20 cellular contexts compared by ENCODE assay signal in the genomic region with DNA sequence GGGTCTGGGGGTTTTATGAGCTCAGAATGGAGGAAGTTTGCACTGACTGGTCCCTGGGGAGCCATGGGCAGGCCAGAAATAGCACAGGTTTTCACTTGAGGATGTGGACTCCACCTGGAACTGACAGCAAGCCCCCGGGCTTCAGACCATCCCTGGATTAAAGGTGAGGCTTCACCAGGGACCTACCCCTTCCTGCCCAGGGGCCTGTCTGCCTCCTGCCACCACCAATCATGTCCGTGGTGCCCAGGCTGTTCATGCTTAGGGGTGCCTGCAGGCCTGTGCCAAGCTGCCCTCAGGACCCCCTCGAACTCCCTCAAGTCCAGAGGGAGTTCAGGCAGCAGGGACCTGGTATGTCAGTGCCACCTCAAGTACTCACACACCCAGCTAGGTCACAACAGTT.
DNase-seq lines count a peak whose midpoint lies in the region; ATAC-seq, FAIRE-seq and TF ChIP-seq lines count a peak whose summit lies in the region.
"Had no signal": no experiment of that assay in that cellular context is flagged by ENCODE, and none has a peak within 500 bp of the region (broad histone marks: within the 10 kb centered on the region; RNA-seq: fewer than 3 reads in every experiment).

No MANE protein-coding gene starts in this region.

- H3K27me3 ChIP-seq in H1 (replicated peaks in 1 of 4; ENCODE audit: control insufficient read depth in 3 of 4, extremely low read depth in 1 of 4, insufficient read depth in 3 of 4, low read length in 3 of 4) = no peaks in the 10 kb centered on the region
- H3K27me3 ChIP-seq in upper lobe of right lung = no peaks in the 10 kb centered on the region

- intact Hi-C loops in Right ventricle myocardium inferior (cut with DNase I) = no loop called here
- intact Hi-C loops in cardiac septum (cut with DNase I) = no loop called here
- intact Hi-C loops in upper lobe of right lung (cut with DNase I) = no loop called here

- H2AFZ ChIP-seq in H1 (ENCODE audit: low read length) = peak overlapping the region; percentile 15; the same call in 1 of the 2 replicates

- no peak overlapping the region for H4K5ac ChIP-seq in H1 (ENCODE audit: insufficient read length, low read depth, low read length)

- no peak overlapping the region for H3K56ac ChIP-seq in H1 (replicated peaks; ENCODE audit: insufficient read length, low read depth, low read length)

- no peak overlapping the region for H3K14ac ChIP-seq in H1 (ENCODE audit: insufficient read length)

- H3K4me1 ChIP-seq in H1 (replicated peaks in 1 of 4; ENCODE audit: control insufficient read depth in 3 of 4, insufficient read depth in 4 of 4, low read length in 3 of 4) (no peaks in the 10 kb centered on the region), upper lobe of right lung (no peaks in the 10 kb centered on the region)

- H4K91ac ChIP-seq in H1 (replicated peaks; ENCODE audit: insufficient read length, low read length) = no peak overlapping the region

- CTCF ChIA-PET in H1 (lab: Charles Lee; ENCODE audit: partially characterized antibody) = interaction anchor here (0.6 to 1.3 kb wide), 3 partner anchors 25 to 398 kb away, joined by 3 to 4 read pairs (median 3); no protein-coding TSS in a partner anchor

- H3K4me2 ChIP-seq in H1 (ENCODE audit: insufficient read depth in 1 of 2, low read depth in 2 of 2, low read length in 2 of 2) = no peak overlapping the region

- no peak overlapping the region for H3K9ac ChIP-seq in H1 (replicated peaks in 1 of 4; ENCODE audit: extremely low read depth in 1 of 4, low read depth in 3 of 4, low read length in 3 of 4)

- TF ChIP-seq EP300 in H1 (IDR thresholded peaks at IDR 0.05; ENCODE audit: borderline replicate concordance in 1 of 2, low read depth in 2 of 2, low read length in 2 of 2) = no peak

- H2BK12ac ChIP-seq in H1 (ENCODE audit: low read depth, low read length) = no peak overlapping the region

- peak overlapping the region; percentile 14; the same call in 1 of the 2 replicates for H4K8ac ChIP-seq in H1 (ENCODE audit: extremely low read depth, insufficient read depth, low read length)

- no peak overlapping the region for H2BK120ac ChIP-seq in H1 (replicated peaks; ENCODE audit: low read depth, low read length)

- no peak for TF ChIP-seq RAD21 in H1 (IDR thresholded peaks at IDR 0.05 in 1 of 2, conservative IDR thresholded peaks at IDR 0.05 in 1 of 2; ENCODE audit: low read depth in 2 of 2, low read length in 2 of 2)

- H3K4me3 Mint-ChIP-seq in nephron progenitor cell = no peak overlapping the region
- H3K4me3 Mint-ChIP-seq: CD4-positive, alpha-beta memory T cell had no signal

- peaks cover 8% of the 10 kb centered on the region for H3K27me3 Mint-ChIP-seq in nephron progenitor cell (ENCODE audit: low read depth, poor library complexity)
- H3K27me3 Mint-ChIP-seq: CD4-positive, alpha-beta memory T cell had no signal

- H3K27ac ChIP-seq in H1 (ENCODE audit: low read depth, low read length) = no peak overlapping the region
- no peak overlapping the region for H3K27ac ChIP-seq in upper lobe of right lung

- no peak for FAIRE-seq in H1 (lab: Jason Lieb, UNC)
- FAIRE-seq: GM12891, GM18507 had no signal

- no peak overlapping the region for H2BK20ac ChIP-seq in H1 (ENCODE audit: low read length)

- H3K9me3 ChIP-seq in H1 (ENCODE audit: insufficient read depth in 2 of 2, low read depth in 1 of 2, low read length in 1 of 2) (no peaks in the 10 kb centered on the region), upper lobe of right lung (no peaks in the 10 kb centered on the region)

- DNase-seq in Right ventricle myocardium inferior (ENCODE audit: missing footprints) = peak; percentile 45
- no peak for DNase-seq in cardiac septum (ENCODE audit: low spot score)
- DNase-seq in H1 (ENCODE audit: low read depth in 1 of 2, low spot score in 2 of 2) = no peak
- DNase-seq in nephron progenitor cell = peak; percentile 15
- no peak for DNase-seq in upper lobe of right lung
- no peak for DNase-seq in NCI-H2171 (lab: John Stamatoyannopoulos, UW)
- DNase-seq in effector CD8-positive, alpha-beta T cell (lab: John Stamatoyannopoulos, UW) = no peak
- no peak for DNase-seq in activated CD4-positive, alpha-beta T cell treated with anti-CD3 and anti-CD28 coated beads, Interleukin-2, amount 50 U/mL, for 48 hours
- DNase-seq: C1 segment of cervical spinal cord; Calu3; CD4-positive, alpha-beta memory T cell; COR-L47; DMS79; EL; GDM1; GOT3; H7; HCEC 1CT had no signal

- ATAC-seq in Right ventricle myocardium inferior = no peak
- peak; percentile 27 for ATAC-seq in upper lobe of right lung

- 97% methylated on average over 3 of the region's 3 CpGs; no CpG with 5 or more reads in 1 of the 2 experiments for WGBS in H1 (ENCODE audit: extremely low coverage in 1 of 2, insufficient coverage in 1 of 2, insufficient read length in 1 of 2, insufficient replicate concordance in 2 of 2, low coverage in 1 of 2, low lambda C conversion rate in 2 of 2, missing lambda C conversion rate in 1 of 2), 2 experiments

- H3K4me1 Mint-ChIP-seq in nephron progenitor cell = peaks cover 9% of the 10 kb centered on the region
- H3K4me1 Mint-ChIP-seq: CD4-positive, alpha-beta memory T cell had no signal

- H3K4ac ChIP-seq in H1 (replicated peaks; ENCODE audit: insufficient read length, low read depth, low read length) = no peak overlapping the region

- no peak overlapping the region for H2AK5ac ChIP-seq in H1 (ENCODE audit: low read depth, low read length)

- no peaks in the 10 kb centered on the region for H3K23me2 ChIP-seq in H1 (ENCODE audit: low read depth, low read length)

- no peak overlapping the region for H3K18ac ChIP-seq in H1 (ENCODE audit: extremely low read depth, low read length)

- H3K36me3 ChIP-seq in H1 (ENCODE audit: control insufficient read depth in 2 of 4, insufficient read depth in 4 of 4, low read length in 3 of 4) (no peaks in the 10 kb centered on the region), upper lobe of right lung (no peaks in the 10 kb centered on the region)

- no peaks in the 10 kb centered on the region for H4K20me1 ChIP-seq in H1 (replicated peaks in 1 of 2; ENCODE audit: control insufficient read depth in 1 of 2, insufficient read depth in 2 of 2, low read length in 2 of 2)

- H2BK15ac ChIP-seq in H1 (ENCODE audit: low read length) = no peak overlapping the region

- POLR2A ChIA-PET in H1 (lab: Charles Lee; ENCODE audit: partially characterized antibody) = no interaction called here

- H3K79me2 ChIP-seq in H1 (ENCODE audit: control insufficient read depth in 1 of 2, insufficient read depth in 2 of 2, low read length in 2 of 2) = no peaks in the 10 kb centered on the region

- TF ChIP-seq CTCF in H1 (IDR thresholded peaks at IDR 0.05; ENCODE audit: control extremely low read depth in 1 of 3, insufficient read depth in 1 of 3, low read depth in 1 of 3, low read length in 3 of 3) = no peak
- no peak for TF ChIP-seq CTCF in nephron progenitor cell (IDR thresholded peaks at IDR 0.05)
- TF ChIP-seq CTCF in upper lobe of right lung (IDR thresholded peaks at IDR 0.05) = no peak

- H3K23ac ChIP-seq in H1 (ENCODE audit: insufficient read length) = no peak overlapping the region

- no peaks in the 10 kb centered on the region for H3K36me3 Mint-ChIP-seq in nephron progenitor cell (ENCODE audit: low read depth)
- H3K36me3 Mint-ChIP-seq: CD4-positive, alpha-beta memory T cell had no signal

- H3K9me3 Mint-ChIP-seq in nephron progenitor cell = no peaks in the 10 kb centered on the region

- H3K27ac Mint-ChIP-seq in nephron progenitor cell = no peak overlapping the region
- H3K27ac Mint-ChIP-seq: CD4-positive, alpha-beta memory T cell had no signal

- no peak overlapping the region for H3K4me3 ChIP-seq in H1 (ENCODE audit: extremely low read depth in 1 of 4, insufficient read depth in 2 of 4, low read depth in 3 of 4, low read length in 4 of 4)
- H3K4me3 ChIP-seq in upper lobe of right lung = no peak overlapping the region

- no peaks in the 10 kb centered on the region for H3K79me1 ChIP-seq in H1 (ENCODE audit: low read depth, low read length)

- TF ChIP-seq POLR2A in H1 (IDR thresholded peaks at IDR 0.05; ENCODE audit: control extremely low read depth in 1 of 2, low read depth in 2 of 2, low read length in 2 of 2) = no peak

- H2BK5ac ChIP-seq in H1 (ENCODE audit: low read depth, low read length) = no peak overlapping the region

TF ChIP-seq in H1, 55 proteins besides CTCF, POLR2A, EP300 and RAD21:
- TF ChIP-seq YY1 (IDR thresholded peaks at IDR 0.05; ENCODE audit: low read depth, low read length) (no peak), TAF1 (IDR thresholded peaks at IDR 0.05; ENCODE audit: low read depth, low read length) (no peak), HDAC2 (IDR thresholded peaks at IDR 0.05; ENCODE audit: borderline replicate concordance in 1 of 2, low read depth in 2 of 2, low read length in 2 of 2) (no peak), SP4 (IDR thresholded peaks at IDR 0.05; ENCODE audit: low read length) (no peak)

Comparison
In these comparisons a context has a peak if more than half of its experiments do, and no peak if none do; other contexts are left out.
1. DNase-seq: peak in Right ventricle myocardium inferior (single experiment) and nephron progenitor cell (single experiment); none in cardiac septum (single experiment), H1 (0 of 2), upper lobe of right lung (single experiment), NCI-H2171 (single experiment), effector CD8-positive, alpha-beta T cell (single experiment) and activated CD4-positive, alpha-beta T cell treated with anti-CD3 and anti-CD28 coated beads, Interleukin-2, amount 50 U/mL, for 48 hours (0 of 2).